In the genomic region with DNA sequence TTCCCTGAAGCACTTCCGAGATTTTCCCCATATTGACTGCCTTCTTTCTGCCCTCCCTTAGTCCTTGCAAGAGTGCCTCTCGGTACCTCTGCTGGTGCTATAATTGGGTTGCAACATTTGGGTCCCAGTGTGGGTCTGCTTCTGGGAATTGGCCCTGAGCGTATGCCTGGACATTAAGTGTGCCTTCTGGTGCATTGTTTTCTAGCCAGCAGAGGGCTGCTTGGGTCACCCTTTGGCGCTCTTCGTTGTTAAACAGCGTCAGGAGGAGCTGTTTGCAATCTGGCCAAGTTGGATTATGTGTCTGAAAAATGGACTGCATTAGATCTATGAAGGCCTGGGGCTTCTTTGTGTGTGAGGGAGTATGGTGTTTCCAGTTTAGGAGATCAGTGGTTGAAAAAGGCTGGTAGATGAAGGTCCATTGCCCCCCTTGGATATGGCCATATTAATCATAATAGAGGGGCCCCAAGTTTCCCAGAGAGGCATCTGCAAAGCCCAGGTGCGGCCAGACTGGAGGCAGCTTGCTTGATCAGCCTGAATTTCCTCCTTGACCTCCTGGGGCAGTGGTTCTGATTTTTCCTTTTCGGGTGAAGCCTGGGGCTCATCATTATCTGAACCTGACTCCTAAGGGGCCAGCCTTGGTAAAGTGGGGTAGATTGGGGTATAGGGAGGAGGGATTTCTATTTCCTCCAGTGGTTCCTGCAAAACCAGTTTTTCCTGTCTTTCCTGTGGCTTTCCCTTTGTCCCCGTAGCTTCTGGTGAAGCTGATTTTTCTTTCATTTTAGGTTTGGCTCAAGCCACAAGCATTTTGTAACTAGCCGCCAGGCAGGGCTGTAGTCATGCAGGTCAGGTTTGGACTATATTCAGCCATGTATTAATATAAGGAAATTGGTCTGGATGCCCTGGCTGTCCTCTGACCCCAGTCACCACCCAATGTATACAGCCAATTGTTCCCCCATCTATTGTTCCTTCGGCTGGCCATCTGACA, we compare ENCODE assay signal across 9 cellular contexts.
DNase-seq lines count a peak whose midpoint lies in the region; ATAC-seq and TF ChIP-seq lines count a peak whose summit lies in the region.
"Had no signal": no experiment of that assay in that cellular context is flagged by ENCODE, and none has a peak within 500 bp of the region (broad histone marks: within the 10 kb centered on the region; RNA-seq: fewer than 3 reads in every experiment).

No MANE protein-coding gene starts in this region.

- peak overlapping the region; percentile 55 for H2AFZ ChIP-seq in PC-3 (ENCODE audit: low read length)

- no peaks in the 10 kb centered on the region for H3K36me3 Mint-ChIP-seq in activated naive CD4-positive, alpha-beta T cell treated with anti-CD3 and anti-CD28 coated beads, Interleukin-2, amount 50 U/mL, for 72 hours

- DNase-seq in HL-60 (ENCODE audit: low read depth in 1 of 2, low spot score in 1 of 2) = no peak
- DNase-seq in PC-3 = peak; percentile 92
- DNase-seq in iPS DF 19.7 (ENCODE audit: low read depth, low spot score) = peak; percentile 65
- DNase-seq in spleen = no peak
- no peak for DNase-seq in activated naive CD4-positive, alpha-beta T cell treated with anti-CD3 and anti-CD28 coated beads, Interleukin-2, amount 50 U/mL, for 72 hours (ENCODE audit: low spot score in 2 of 2)
- no peak for DNase-seq in GM13977 (ENCODE audit: low spot score)
- DNase-seq: activated naive CD4-positive, alpha-beta T cell treated with Interleukin-2 at 50 U/mL for 16 hours had no signal

- H3K79me2 ChIP-seq in PC-3 (ENCODE audit: low read length) = no peaks in the 10 kb centered on the region

- TF ChIP-seq POLR2A in spleen (IDR thresholded peaks at IDR 0.05) = no peak

- TF ChIP-seq CTCF in HL-60 (IDR thresholded peaks at IDR 0.05; ENCODE audit: insufficient read depth, low read length) (no peak), PC-3 (conservative IDR thresholded peaks at IDR 0.05; ENCODE audit: low read depth, low read length) (peak; percentile 46), spleen (IDR thresholded peaks at IDR 0.05 in 8 of 11, conservative IDR thresholded peaks at IDR 0.05 in 3 of 11) (no peak), GM13977 (IDR thresholded peaks at IDR 0.05; ENCODE audit: extremely low read depth, insufficient read depth, missing control alignments) (no peak)

- no peaks in the 10 kb centered on the region for H3K9me2 ChIP-seq in PC-3 (replicated peaks; ENCODE audit: low read length)

- H3K36me3 ChIP-seq in PC-3 (ENCODE audit: low read depth, low read length) (no peaks in the 10 kb centered on the region), spleen (no peaks in the 10 kb centered on the region)

- no peaks in the 10 kb centered on the region for H3F3A ChIP-seq in PC-3 (ENCODE audit: low read length, unreplicated experiment)

- in situ Hi-C loops in GM13977 (cut with MboI; ENCODE audit: low pct_unique_long_range_greater_than_20kb, low sequenced_read_pairs, unreplicated experiment) = no loop called here

- no TSS peak for BruUV-seq in PC-3 (replicated peaks; lab: Mats Ljungman, UMichigan)

- CTCF ChIA-PET in PC-3 (lab: Charles Lee) = interaction anchor here (0.9 to 2.0 kb wide), 2 partner anchors 147 to 284 kb away, joined by 3 to 17 read pairs; no protein-coding TSS in a partner anchor

- intact Hi-C loops in PC-3 (cut with micrococcal nuclease) = loop anchor here (1.0 to 2.0 kb wide), 2 partner anchors 147 to 188 kb away; no protein-coding TSS in a partner anchor
- intact Hi-C loops in spleen (cut with DNase I; ENCODE audit: low total_unique reads) = no loop called here

- WGBS in spleen, 5 donors = 70 to 84% (median 76%) methylated on average over 11 of the region's 11 CpGs

- peak; percentile 78 for ATAC-seq in PC-3
- no peak for ATAC-seq in GM21526 (IDR thresholded peaks at IDR 0.05; ENCODE audit: low FRiP score, unreplicated experiment)
- no peak for ATAC-seq in activated naive CD4-positive, alpha-beta T cell treated with anti-CD3 and anti-CD28 coated beads, Interleukin-2, amount 50 U/mL, for 72 hours
- ATAC-seq in GM19395 (IDR thresholded peaks at IDR 0.05; ENCODE audit: unreplicated experiment) = no peak

- H3K9me3 Mint-ChIP-seq in activated naive CD4-positive, alpha-beta T cell treated with anti-CD3 and anti-CD28 coated beads, Interleukin-2, amount 50 U/mL, for 72 hours = no peaks in the 10 kb centered on the region

- H4K20me1 ChIP-seq in PC-3 (ENCODE audit: low read length) = no peaks in the 10 kb centered on the region

- peak overlapping the region; percentile 19; the same call in 1 of the 2 replicates for H3K9ac ChIP-seq in PC-3 (ENCODE audit: low read length)

- no peaks in the 10 kb centered on the region for H3K9me3 ChIP-seq in PC-3 (ENCODE audit: low read length)
- peaks cover 0 to 11% (median 0%) of the 10 kb centered on the region in 8 donors for H3K9me3 ChIP-seq in spleen

- H3K4me1 ChIP-seq in PC-3 (ENCODE audit: insufficient read depth, low read length) (peaks cover 19% of the 10 kb centered on the region), spleen (peaks cover 0 to 55% (median 20%) of the 10 kb centered on the region in 6 donors)

- POLR2A ChIA-PET in PC-3 (lab: Charles Lee; ENCODE audit: unreplicated experiment) = no interaction called here

- H3K27ac ChIP-seq in HL-60 (replicated peaks) (peak overlapping the region; percentile 92), PC-3 (ENCODE audit: low read length) (peak overlapping the region; percentile 68), spleen (peak overlapping the region; percentile 19 to 94 (median 85))

- H3K4me2 ChIP-seq in PC-3 (ENCODE audit: low read length) = peak overlapping the region; percentile 82

- H3K4me3 ChIP-seq in HL-60 (replicated peaks; ENCODE audit: insufficient read depth, low read length) = no peak overlapping the region
- H3K4me3 ChIP-seq in PC-3 (ENCODE audit: low read length) = peak overlapping the region; percentile 58
- peak overlapping the region in 1 of 8 donors; percentile 52 for H3K4me3 ChIP-seq in spleen

- no peak overlapping the region for H3K27ac Mint-ChIP-seq in activated naive CD4-positive, alpha-beta T cell treated with anti-CD3 and anti-CD28 coated beads, Interleukin-2, amount 50 U/mL, for 72 hours

- H3K27me3 ChIP-seq in HL-60 (ENCODE audit: insufficient read depth, poor library complexity, severe bottlenecking) (no peaks in the 10 kb centered on the region), PC-3 (ENCODE audit: low read length) (no peaks in the 10 kb centered on the region), spleen (replicated peaks in 1 of 7) (no peaks in the 10 kb centered on the region)

Comparison
In these comparisons a context has a peak if more than half of its experiments do, and no peak if none do; other contexts are left out.
1. DNase-seq: peak in PC-3 (single experiment) and iPS DF 19.7 (single experiment); none in HL-60 (0 of 2), spleen (single experiment), activated naive CD4-positive, alpha-beta T cell treated with anti-CD3 and anti-CD28 coated beads, Interleukin-2, amount 50 U/mL, for 72 hours (0 of 2) and GM13977 (single experiment).
2. Peak in every context shown above with its lines, with median percentiles within 50 percentile points of each other: H3K27ac ChIP-seq.